26 cellular contexts compared by ENCODE assay signal in the genomic region with DNA sequence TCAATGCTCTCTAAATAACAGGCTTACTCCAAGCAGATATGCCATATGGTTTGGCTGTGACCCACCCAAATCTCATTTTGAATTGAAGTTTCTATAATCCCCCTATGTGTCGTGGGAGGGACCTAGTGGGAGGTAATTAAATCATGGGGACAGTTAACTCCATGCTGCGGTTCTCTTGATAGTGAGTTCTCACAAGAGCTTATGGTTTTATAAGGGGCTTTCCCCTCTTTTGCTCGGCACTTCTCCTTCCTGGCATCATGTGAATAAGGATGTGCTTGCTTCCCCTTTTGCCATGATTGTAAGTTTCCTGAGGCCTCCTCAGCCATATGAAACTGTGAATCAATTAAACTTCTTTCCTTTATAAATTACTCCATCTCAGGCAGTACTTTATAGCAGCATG.
"Had no signal": no experiment of that assay in that cellular context is flagged by ENCODE, and none has a peak within 500 bp of the region (broad histone marks: within the 10 kb centered on the region; RNA-seq: fewer than 3 reads in every experiment).

No MANE protein-coding gene starts in this region.

- H3K9ac ChIP-seq: neural progenitor cell had no signal

- H3K4me2 ChIP-seq: neural progenitor cell, smooth muscle cell had no signal

- H3K4me3 Mint-ChIP-seq: activated B cell treated with CpG ODN at 0.5 μM for 24 hours; activated CD8-positive, alpha-beta T cell treated with anti-CD3 and anti-CD28 coated beads for 36 hours; activated naive CD4-positive, alpha-beta T cell treated with anti-CD3 and anti-CD28 coated beads, Interleukin-2, amount 50 U/mL, for 24 hours; activated naive CD8-positive, alpha-beta T cell treated with anti-CD3 and anti-CD28 coated beads, Interleukin-2, amount 50 U/mL, for 24 hours; activated T-cell treated with anti-CD3 and anti-CD28 coated beads, Interleukin-2, amount 50 U/mL, for 4 hours; naive thymus-derived CD8-positive, alpha-beta T cell; neural progenitor cell; T-helper 17 cell had no signal

- H2AFZ ChIP-seq: neural progenitor cell had no signal

- H3K4me1 ChIP-seq: esophagus squamous epithelium, heart right ventricle, neural progenitor cell, right atrium auricular region, tibial nerve had no signal

- DNase-seq: activated B cell treated with CpG ODN at 0.5 μM for 24 hours; activated CD4-positive, alpha-beta T cell treated with anti-CD3 and anti-CD28 coated beads, Interleukin-2, amount 50 U/mL, for 1 hour; activated CD8-positive, alpha-beta T cell treated with anti-CD3 and anti-CD28 coated beads for 36 hours; activated naive CD8-positive, alpha-beta T cell treated with anti-CD3 and anti-CD28 coated beads, Interleukin-2, amount 50 U/mL, for 24 hours; activated T-cell treated with anti-CD3 and anti-CD28 coated beads, Interleukin-2, amount 50 U/mL, for 4 hours; amygdala; central memory CD4-positive, alpha-beta T cell; dermis blood vessel endothelial cell; effector CD4-positive, alpha-beta T cell; esophagus squamous epithelium; foreskin melanocyte; heart right ventricle; naive thymus-derived CD8-positive, alpha-beta T cell; occipital lobe; stimulated activated CD4-positive, alpha-beta T cell treated with anti-CD3 and anti-CD28 coated beads, Interleukin-1b, Interleukin-23, amount 100 ng/mL, for 48 hours; stimulated activated CD4-positive, alpha-beta T cell treated with anti-CD3 and anti-CD28 coated beads, Interleukin-4, amount 100 ng/mL, for 4 hours; stimulated activated CD8-positive, alpha-beta memory T cell treated with anti-CD3 and anti-CD28 coated beads, Interleukin-4, amount 100 ng/mL, for 48 hours; stimulated activated naive CD4-positive, alpha-beta T cell; T-helper 17 cell had no signal

- H3K36me3 Mint-ChIP-seq: neural progenitor cell had no signal

- H3K27ac ChIP-seq: epithelial cell of prostate, esophagus squamous epithelium, heart right ventricle, neural progenitor cell, right atrium auricular region, tibial nerve had no signal

- H3K9me3 Mint-ChIP-seq: activated B cell treated with CpG ODN at 0.5 μM for 24 hours; activated CD8-positive, alpha-beta T cell treated with anti-CD3 and anti-CD28 coated beads for 36 hours; activated T-cell treated with anti-CD3 and anti-CD28 coated beads, Interleukin-2, amount 50 U/mL, for 4 hours; activated T-helper 2 cell treated with anti-CD3 and anti-CD28 coated beads, Interferon-gamma antibody, Interleukin-2, Interleukin-4, amounts not matched to agents 10 μg/mL and 5 μg/mL and 100 μg/mL, durations not matched to agents 14 hours and 24 hours and 36 hours had no signal

- ATAC-seq: activated CD8-positive, alpha-beta T cell treated with anti-CD3 and anti-CD28 coated beads for 36 hours; activated naive CD8-positive, alpha-beta T cell treated with anti-CD3 and anti-CD28 coated beads, Interleukin-2, amount 50 U/mL, for 24 hours; activated T-cell treated with anti-CD3 and anti-CD28 coated beads, Interleukin-2, amount 50 U/mL, for 4 hours; heart right ventricle; naive thymus-derived CD8-positive, alpha-beta T cell; T-helper 17 cell had no signal

- H3K27me3 Mint-ChIP-seq: activated B cell treated with CpG ODN at 0.5 μM for 24 hours; activated CD8-positive, alpha-beta T cell treated with anti-CD3 and anti-CD28 coated beads for 36 hours; activated naive CD4-positive, alpha-beta T cell treated with anti-CD3 and anti-CD28 coated beads, Interleukin-2, amount 50 U/mL, for 24 hours; activated naive CD8-positive, alpha-beta T cell treated with anti-CD3 and anti-CD28 coated beads, Interleukin-2, amount 50 U/mL, for 24 hours; naive thymus-derived CD8-positive, alpha-beta T cell; T-helper 17 cell had no signal

- H3K9me3 ChIP-seq: esophagus squamous epithelium, right atrium auricular region had no signal

- H3K36me3 ChIP-seq: esophagus squamous epithelium, heart right ventricle, neural progenitor cell, right atrium auricular region had no signal

- H3K27ac Mint-ChIP-seq: activated B cell treated with CpG ODN at 0.5 μM for 24 hours; activated CD8-positive, alpha-beta T cell treated with anti-CD3 and anti-CD28 coated beads for 36 hours; activated naive CD4-positive, alpha-beta T cell treated with anti-CD3 and anti-CD28 coated beads, Interleukin-2, amount 50 U/mL, for 24 hours; activated naive CD8-positive, alpha-beta T cell treated with anti-CD3 and anti-CD28 coated beads, Interleukin-2, amount 50 U/mL, for 24 hours; activated T-helper 2 cell treated with anti-CD3 and anti-CD28 coated beads, Interferon-gamma antibody, Interleukin-2, Interleukin-4, amounts not matched to agents 10 μg/mL and 5 μg/mL and 100 μg/mL, durations not matched to agents 14 hours and 24 hours and 36 hours; naive thymus-derived CD8-positive, alpha-beta T cell; neural progenitor cell; T-helper 17 cell had no signal

- H3K4me3 ChIP-seq: esophagus squamous epithelium, heart right ventricle, neural progenitor cell, right atrium auricular region, smooth muscle cell, tibial nerve had no signal

- H3K4me1 Mint-ChIP-seq: activated naive CD4-positive, alpha-beta T cell treated with anti-CD3 and anti-CD28 coated beads, Interleukin-2, amount 50 U/mL, for 24 hours; T-helper 17 cell had no signal

- H3K27me3 ChIP-seq: esophagus squamous epithelium, heart right ventricle, neural progenitor cell, right atrium auricular region, tibial nerve had no signal
